10 cellular contexts compared by ENCODE assay signal in genomic region chr6:35160642-35161041, GRCh38.
"Had no signal": no experiment of that assay in that cellular context is flagged by ENCODE, and none has a peak within 500 bp of the region (broad histone marks: within the 10 kb centered on the region; RNA-seq: fewer than 3 reads in every experiment).

No MANE protein-coding gene starts in this region.

- H3K36me3 ChIP-seq: prostate gland, spleen, transverse colon had no signal

- H3K27me3 ChIP-seq: spleen, transverse colon had no signal

- H3K4me3 ChIP-seq: lung, prostate gland, spleen, transverse colon had no signal

- H3K9me3 ChIP-seq: prostate gland, spleen, transverse colon had no signal

- DNase-seq: activated naive CD4-positive, alpha-beta T cell treated with anti-CD3 and anti-CD28 coated beads, Interleukin-2, amount 10 ng/mL, durations not matched to agents 7 days and 5 days; cortex of kidney; erythroblast; naive B cell; nucleus accumbens; spleen; stimulated activated CD4-positive, alpha-beta T cell treated with anti-CD3 and anti-CD28 coated beads, Interleukin-1b, Interleukin-23, amount 100 ng/mL, for 48 hours; transverse colon had no signal

- H3K4me1 ChIP-seq: prostate gland had no signal

- H3K27ac ChIP-seq: prostate gland, spleen, transverse colon had no signal
